Comparison of ENCODE assay signal across 19 cellular contexts in genomic region chr19:4448147-4448985, GRCh38. TPM values are rescaled to one million over a fixed set of nuclear protein-coding genes. Genes with fewer than 3 reads are reported as not detected.
DNase-seq lines count a peak whose midpoint lies in the region; ATAC-seq and TF ChIP-seq lines count a peak whose summit lies in the region.
"Had no signal": no experiment of that assay in that cellular context is flagged by ENCODE, and none has a peak within 500 bp of the region (broad histone marks: within the 10 kb centered on the region; RNA-seq: fewer than 3 reads in every experiment).

No MANE protein-coding gene starts in this region.

- ATAC-seq in psoas muscle = peak in 2 of 4 donors; percentile 0 to 13
- ATAC-seq: activated CD4-positive, alpha-beta T cell treated with anti-CD3 and anti-CD28 coated beads for 36 hours; foreskin keratinocyte; left lung; upper lobe of right lung had no signal

- no peaks in the 10 kb centered on the region for H3K9me3 Mint-ChIP-seq in progenitor cell of endocrine pancreas (ENCODE audit: low read depth)
- H3K9me3 Mint-ChIP-seq: CD8-positive, alpha-beta memory T cell; GM23338 had no signal

- CTCF ChIA-PET in RWPE1 (lab: Yijun Ruan, JAX) = interaction anchor here (0.8 to 1.4 kb wide), 2 partner anchors 48 to 181 kb away, joined by 3 to 4 read pairs; partner anchors contain the start of gene SH3GL1
- CTCF ChIA-PET in A673 (lab: Charles Lee) = no interaction called here

- H3K27ac ChIP-seq in RWPE1 = peak overlapping the region; percentile 58
- peak overlapping the region; percentile 78 for H3K27ac ChIP-seq in left ventricle myocardium inferior (replicated peaks)
- peak overlapping the region; percentile 85 for H3K27ac ChIP-seq in psoas muscle
- no peak overlapping the region for H3K27ac ChIP-seq in coronary artery
- no peak overlapping the region for H3K27ac ChIP-seq in A673 (ENCODE audit: low read depth, low read length, poor library complexity, severe bottlenecking)
- no peak overlapping the region for H3K27ac ChIP-seq in spleen
- H3K27ac ChIP-seq: foreskin keratinocyte, left lung, upper lobe of right lung had no signal

- DNase-seq in D341Med (ENCODE audit: low spot score) (peak; percentile 31), RWPE1 (ENCODE audit: low spot score) (no peak), left ventricle myocardium inferior (no peak), psoas muscle (peak in 1 of 2 donors; percentile 16), coronary artery (ENCODE audit: low spot score) (no peak), A673 (ENCODE audit: low spot score) (no peak), progenitor cell of endocrine pancreas (ENCODE audit: low spot score, unreplicated experiment) (no peak), spleen (no peak)
- DNase-seq: activated CD4-positive, alpha-beta T cell treated with anti-CD3 and anti-CD28 coated beads for 36 hours; activated effector memory CD4-positive, alpha-beta T cell treated with Interleukin-2 at 50 U/mL for 16 hours; CD8-positive, alpha-beta memory T cell; foreskin keratinocyte; left lung; NCI-H187 treated with DMSO at 0.1 percent for 48 hours; NCI-H345; NK-92 treated with Interleukin-12 subunit alpha and Interleukin-12 subunit beta, amount 100 ng/mL, for 24 hours; upper lobe of right lung had no signal

- BruUV-seq in A673 (replicated peaks; lab: Mats Ljungman, UMichigan) = no TSS peak

- H3K36me3 ChIP-seq in left ventricle myocardium inferior = peaks cover 95% of the 10 kb centered on the region
- H3K36me3 ChIP-seq in psoas muscle (ENCODE audit: insufficient read depth in 1 of 2, low read depth in 1 of 2) = peaks cover 2 to 96% of the 10 kb centered on the region in 2 donors
- peaks cover 61% of the 10 kb centered on the region for H3K36me3 ChIP-seq in A673 (ENCODE audit: insufficient read depth, low read length, poor library complexity, severe bottlenecking)
- H3K36me3 ChIP-seq in spleen = peaks cover 9 to 100% (median 95%) of the 10 kb centered on the region in 6 donors

- no peak for TF ChIP-seq POLR2A in spleen (IDR thresholded peaks at IDR 0.05)

- H3K9me3 ChIP-seq in left ventricle myocardium inferior (replicated peaks) = no peaks in the 10 kb centered on the region
- H3K9me3 ChIP-seq in psoas muscle = no peaks in the 10 kb centered on the region
- no peaks in the 10 kb centered on the region for H3K9me3 ChIP-seq in A673 (ENCODE audit: low read depth, low read length, poor library complexity, severe bottlenecking)
- H3K9me3 ChIP-seq in spleen = no peaks in the 10 kb centered on the region
- H3K9me3 ChIP-seq: left lung, upper lobe of right lung had no signal

- H3K4me1 ChIP-seq in left ventricle myocardium inferior (peaks cover 16% of the 10 kb centered on the region), psoas muscle (peaks cover 15% of the 10 kb centered on the region), A673 (ENCODE audit: insufficient read depth, low read length, poor library complexity, severe bottlenecking) (no peaks in the 10 kb centered on the region), spleen (no peaks in the 10 kb centered on the region)
- H3K4me1 ChIP-seq: foreskin keratinocyte, left lung, upper lobe of right lung had no signal

- no peak for TF ChIP-seq CTCF in RWPE1 (conservative IDR thresholded peaks at IDR 0.05; ENCODE audit: low read depth)
- no peak for TF ChIP-seq CTCF in left ventricle myocardium inferior (IDR thresholded peaks at IDR 0.05; ENCODE audit: borderline replicate concordance)
- no peak for TF ChIP-seq CTCF in psoas muscle (IDR thresholded peaks at IDR 0.05)
- TF ChIP-seq CTCF in coronary artery (IDR thresholded peaks at IDR 0.05) = no peak
- TF ChIP-seq CTCF in A673 (conservative IDR thresholded peaks at IDR 0.05; ENCODE audit: low read depth, low read length) = no peak
- TF ChIP-seq CTCF in progenitor cell of endocrine pancreas (IDR thresholded peaks at IDR 0.05; ENCODE audit: unreplicated experiment) = no peak
- TF ChIP-seq CTCF in spleen (IDR thresholded peaks at IDR 0.05 in 8 of 11, conservative IDR thresholded peaks at IDR 0.05 in 3 of 11) = no peak

- intact Hi-C loops in left ventricle myocardium inferior (cut with micrococcal nuclease) (no loop called here), psoas muscle (cut with DNase I) (no loop called here), A673 (cut with micrococcal nuclease; ENCODE audit: unreplicated experiment) (no loop called here), spleen (cut with DNase I; ENCODE audit: low total_unique reads) (no loop called here)

- 70 to 79% (median 70%) methylated on average over 27 to 30 of the region's 30 CpGs for WGBS in psoas muscle, 3 donors
- WGBS in spleen, 5 donors = 83 to 88% (median 85%) methylated on average over 21 to 30 of the region's 30 CpGs

- POLR2A ChIA-PET in RWPE1 (lab: Yijun Ruan, JAX; ENCODE audit: low non-redundant PET) = no interaction called here
- POLR2A ChIA-PET in A673 (lab: Charles Lee; ENCODE audit: low non-redundant PET) = no interaction called here

- peaks cover 6% of the 10 kb centered on the region for H3K36me3 Mint-ChIP-seq in progenitor cell of endocrine pancreas (ENCODE audit: insufficient read depth)

- H3K4me1 Mint-ChIP-seq in progenitor cell of endocrine pancreas (ENCODE audit: low read depth) = no peaks in the 10 kb centered on the region
- H3K4me1 Mint-ChIP-seq: activated CD4-positive, alpha-beta T cell treated with anti-CD3 and anti-CD28 coated beads for 36 hours had no signal

- no peaks in the 10 kb centered on the region for H3K27me3 Mint-ChIP-seq in progenitor cell of endocrine pancreas
- H3K27me3 Mint-ChIP-seq: activated CD4-positive, alpha-beta T cell treated with anti-CD3 and anti-CD28 coated beads for 36 hours; CD8-positive, alpha-beta memory T cell had no signal

- no peak overlapping the region for H3K27ac Mint-ChIP-seq in progenitor cell of endocrine pancreas
- H3K27ac Mint-ChIP-seq: activated CD4-positive, alpha-beta T cell treated with anti-CD3 and anti-CD28 coated beads for 36 hours; GM23338 had no signal

- H3K4me3 ChIP-seq in left ventricle myocardium inferior = peak overlapping the region; percentile 2
- no peak overlapping the region for H3K4me3 ChIP-seq in psoas muscle
- H3K4me3 ChIP-seq in coronary artery = no peak overlapping the region
- H3K4me3 ChIP-seq in A673 (ENCODE audit: low read depth, low read length, poor library complexity, severe bottlenecking) = no peak overlapping the region
- H3K4me3 ChIP-seq in spleen = no peak overlapping the region
- H3K4me3 ChIP-seq: GM23338, left lung, skin epidermis, upper lobe of right lung had no signal

- H3K4me3 Mint-ChIP-seq in progenitor cell of endocrine pancreas (ENCODE audit: low read depth) = no peak overlapping the region
- H3K4me3 Mint-ChIP-seq: activated CD4-positive, alpha-beta T cell treated with anti-CD3 and anti-CD28 coated beads for 36 hours; CD8-positive, alpha-beta memory T cell; GM23338 had no signal

- H3K27me3 ChIP-seq in left ventricle myocardium inferior (ENCODE audit: low read depth) (no peaks in the 10 kb centered on the region), psoas muscle (ENCODE audit: insufficient read depth in 3 of 3, low read length in 2 of 3) (no peaks in the 10 kb centered on the region), A673 (replicated peaks; ENCODE audit: insufficient read depth, low read depth, low read length, poor library complexity) (no peaks in the 10 kb centered on the region), spleen (replicated peaks in 1 of 7) (no peaks in the 10 kb centered on the region)
- H3K27me3 ChIP-seq: foreskin keratinocyte, left lung, upper lobe of right lung had no signal

RNA-seq across cellular contexts. Expression of gene UBXN6, which starts 9.2 kb away (rescaled TPM):
- 113 TPM for total RNA-seq in left ventricle myocardium inferior
- total RNA-seq in psoas muscle = 100 to 1,000 TPM; 120 to 170 (median 132) TPM
- 100 to 1,000 TPM; 110 to 274 (median 191) TPM for polyA plus RNA-seq in psoas muscle
- total RNA-seq in A673 (2021) = 49.1 and 56.1 TPM in 2 replicates
- total RNA-seq in progenitor cell of endocrine pancreas = 57.2 and 61.8 TPM in 2 replicates
- 100 to 1,000 TPM in 2 of 7 donors, 10 to 100 TPM in 5; 72.3 to 132 (median 89.8) TPM for total RNA-seq in spleen
- polyA plus RNA-seq in spleen = 100 to 1,000 TPM in 2 of 3 donors, 10 to 100 TPM in 1; 76.4 to 146 (median 123) TPM

RNA-seq across cellular contexts. Expression of gene HDGFL2, which starts 23.7 kb away (rescaled TPM):
- total RNA-seq in left ventricle myocardium inferior = 22.8 TPM
- total RNA-seq in psoas muscle = 10 to 100 TPM; 32.3 to 47.7 (median 39.5) TPM
- polyA plus RNA-seq in psoas muscle = 10 to 100 TPM; 33.4 to 56.4 (median 51.3) TPM
- total RNA-seq in A673 (2021) = 89.6 and 94.8 TPM in 2 replicates
- 92.6 and 94.2 TPM in 2 replicates for total RNA-seq in progenitor cell of endocrine pancreas
- total RNA-seq in spleen = 10 to 100 TPM; 23.2 to 39.7 (median 29.4) TPM
- polyA plus RNA-seq in spleen = 100 to 1,000 TPM in 1 of 3 donors, 10 to 100 TPM in 2; 25.3 to 136 (median 26.0) TPM

RNA-seq across cellular contexts. Expression of gene CHAF1A, which starts 45.9 kb away (rescaled TPM):
- total RNA-seq in left ventricle myocardium inferior (5.1 TPM), psoas muscle (10 to 100 TPM in 1 of 4 donors, 1 to 10 TPM in 3; 5.6 to 10.3 (median 7.7) TPM), A673 (2021) (115 and 119 TPM in 2 replicates), progenitor cell of endocrine pancreas (41.8 and 48.2 TPM in 2 replicates), spleen (10 to 100 TPM in 5 of 7 donors, 1 to 10 TPM in 2; 9.4 to 17.9 (median 10.6) TPM)
- polyA plus RNA-seq in psoas muscle (10 to 100 TPM in 1 of 3 donors, 1 to 10 TPM in 2; 5.9 to 12.8 (median 6.4) TPM), spleen (1 to 10 TPM; 3.8 to 7.4 (median 5.7) TPM)

RNA-seq across cellular contexts. Expression of gene SH3GL1, which starts 48.0 kb away (rescaled TPM):
- total RNA-seq in left ventricle myocardium inferior = 18.6 TPM
- 10 to 100 TPM; 16.0 to 26.6 (median 21.6) TPM for total RNA-seq in psoas muscle
- polyA plus RNA-seq in psoas muscle = 10 to 100 TPM; 18.2 to 85.6 (median 27.1) TPM
- 100 and 108 TPM in 2 replicates for total RNA-seq in A673 (2021)
- 55.6 and 61.6 TPM in 2 replicates for total RNA-seq in progenitor cell of endocrine pancreas
- total RNA-seq in spleen = 10 to 100 TPM; 37.2 to 77.4 (median 66.2) TPM
- polyA plus RNA-seq in spleen = 10 to 100 TPM; 26.1 to 44.0 (median 31.3) TPM

Comparison
In these comparisons a context has a peak if more than half of its experiments do, and no peak if none do; other contexts are left out.
1. H3K27ac ChIP-seq: peak in RWPE1 (single experiment), left ventricle myocardium inferior (single experiment) and psoas muscle (single experiment); none in coronary artery (0 of 2), A673 (single experiment) and spleen (0 of 8).